Comparison of ENCODE assay signal across 27 cellular contexts in genomic region chr16:1810106-1810505, GRCh38. TPM values are rescaled to one million over a fixed set of nuclear protein-coding genes. Genes with fewer than 3 reads are reported as not detected.
"Had no signal": no experiment of that assay in that cellular context is flagged by ENCODE, and none has a peak within 500 bp of the region (broad histone marks: within the 10 kb centered on the region; RNA-seq: fewer than 3 reads in every experiment).

No MANE protein-coding gene starts in this region.

- H3K9ac ChIP-seq: neural progenitor cell had no signal

- H3K4me2 ChIP-seq: hepatocyte, neural progenitor cell had no signal

- H3K9me3 ChIP-seq: gastrocnemius medialis, prostate gland, right atrium auricular region, transverse colon, vagina had no signal

- H3K27me3 Mint-ChIP-seq: central memory CD8-positive, alpha-beta T cell; effector memory CD8-positive, alpha-beta T cell had no signal

- DNase-seq: dermis blood vessel endothelial cell; effector memory CD8-positive, alpha-beta T cell; gastrocnemius medialis; heart left ventricle; kidney; nucleus accumbens; stimulated activated CD4-positive, alpha-beta T cell treated with anti-CD3 and anti-CD28 coated beads, Interleukin-2, amount 100 ng/mL, for 24 hours; stimulated activated CD4-positive, alpha-beta T cell treated with anti-CD3 and anti-CD28 coated beads, Interleukin-4, amount 100 ng/mL, for 24 hours; stimulated activated naive CD4-positive, alpha-beta T cell treated with Interleukin-2 at 50 U/mL for 16 hours; transverse colon had no signal

- ATAC-seq: effector memory CD8-positive, alpha-beta T cell; gastrocnemius medialis; left lobe of liver; sciatic nerve; stimulated activated effector memory CD8-positive, alpha-beta T cell treated with anti-CD3 and anti-CD28 coated beads, Interleukin-12 subunit alpha, Interleukin-12 subunit beta, amount 100 ng/mL, for 72 hours had no signal

- H3K4me3 Mint-ChIP-seq: central memory CD8-positive, alpha-beta T cell; effector memory CD8-positive, alpha-beta T cell; nephron; neural progenitor cell; stimulated activated effector memory CD8-positive, alpha-beta T cell treated with anti-CD3 and anti-CD28 coated beads, Interleukin-12 subunit alpha, Interleukin-12 subunit beta, amount 100 ng/mL, for 72 hours had no signal

- H2AFZ ChIP-seq: hepatocyte, neural progenitor cell had no signal

- H3K36me3 ChIP-seq: neural progenitor cell, prostate gland had no signal

- H3K4me1 ChIP-seq: gastrocnemius medialis, neural progenitor cell, prostate gland, vagina had no signal

- H3K9me3 Mint-ChIP-seq: central memory CD8-positive, alpha-beta T cell; effector memory CD8-positive, alpha-beta T cell; nephron; neural progenitor cell; stimulated activated effector memory CD8-positive, alpha-beta T cell treated with anti-CD3 and anti-CD28 coated beads, Interleukin-12 subunit alpha, Interleukin-12 subunit beta, amount 100 ng/mL, for 72 hours had no signal

- H3K27ac ChIP-seq: coronary artery, gastrocnemius medialis, heart left ventricle, hepatocyte, neural progenitor cell, prostate gland, right atrium auricular region, transverse colon, vagina had no signal

- H3K27me3 ChIP-seq: gastrocnemius medialis, heart left ventricle, hepatocyte, neural progenitor cell, right atrium auricular region, transverse colon, vagina had no signal

- H3K4me1 Mint-ChIP-seq: nephron; neural progenitor cell; stimulated activated effector memory CD8-positive, alpha-beta T cell treated with anti-CD3 and anti-CD28 coated beads, Interleukin-12 subunit alpha, Interleukin-12 subunit beta, amount 100 ng/mL, for 72 hours had no signal

- H3K4me3 ChIP-seq: coronary artery, gastrocnemius medialis, heart left ventricle, hepatocyte, neural progenitor cell, prostate gland, right atrium auricular region, transverse colon, vagina had no signal

- H3K27ac Mint-ChIP-seq: effector memory CD8-positive, alpha-beta T cell; nephron; neural progenitor cell; stimulated activated effector memory CD8-positive, alpha-beta T cell treated with anti-CD3 and anti-CD28 coated beads, Interleukin-12 subunit alpha, Interleukin-12 subunit beta, amount 100 ng/mL, for 72 hours had no signal

RNA-seq across cellular contexts. Expression of gene IGFALS, which starts 16.6 kb away (rescaled TPM):
- total RNA-seq: dermis blood vessel endothelial cell, fibroblast of villous mesenchyme, glomerular endothelial cell, lung microvascular endothelial cell, mesenteric fat pad, right atrium auricular region, skeletal muscle tissue, ureter, vagina had no signal
